Comparison of ENCODE assay signal across 16 cellular contexts in the genomic region with DNA sequence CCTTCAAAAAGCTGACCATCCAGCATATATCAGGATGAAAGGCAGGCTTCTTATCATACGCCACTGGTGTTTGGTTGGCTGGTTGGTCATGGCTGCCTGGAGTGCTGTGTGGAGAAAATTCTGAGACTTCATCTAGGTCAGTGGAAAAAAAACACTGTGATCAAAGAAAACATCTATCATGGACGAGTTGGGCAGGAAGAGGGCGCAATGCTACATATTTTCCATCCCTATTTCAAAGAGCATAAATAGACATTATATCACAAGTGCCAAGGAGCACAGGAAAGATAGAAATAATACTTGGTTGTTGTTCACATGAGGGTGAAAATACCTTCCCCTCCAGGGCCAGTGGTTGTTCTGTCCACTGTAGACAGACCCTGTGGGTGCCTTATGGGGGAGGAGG.
"Had no signal": no experiment of that assay in that cellular context is flagged by ENCODE, and none has a peak within 500 bp of the region (broad histone marks: within the 10 kb centered on the region; RNA-seq: fewer than 3 reads in every experiment).

No MANE protein-coding gene starts in this region.

- H3K79me2 ChIP-seq: parathyroid adenoma had no signal

- H3K36me3 ChIP-seq: lower lobe of right lung, right atrium auricular region, transverse colon had no signal

- H2AFZ ChIP-seq: parathyroid adenoma had no signal

- H3K4me3 ChIP-seq: lower lobe of right lung, right atrium auricular region, transverse colon had no signal

- H3K4me1 ChIP-seq: lower lobe of right lung, parathyroid adenoma, right atrium auricular region, transverse colon had no signal

- ATAC-seq: left cardiac atrium; lower lobe of right lung; stimulated activated memory B cell treated with anti-CD40 and anti-IgM and Interleukin-4, amounts not matched to agents 10 μg/mL and 1 μg/mL and 100 μg/mL, for 72 hours had no signal

- DNase-seq: activated CD4-positive, alpha-beta T cell treated with anti-CD3 and anti-CD28 coated beads, Interleukin-2, amount 50 U/mL, for 1 hour; activated naive CD4-positive, alpha-beta T cell treated with anti-CD3 and anti-CD28 coated beads, Interleukin-2, amount 50 U/mL, for 16 hours; amniotic stem cell; dermis blood vessel endothelial cell; endodermal cell; glutamatergic neuron; immature natural killer cell; left cardiac atrium; lower lobe of right lung; stimulated activated CD4-positive, alpha-beta T cell treated with anti-CD3 and anti-CD28 coated beads, Interleukin-1b, Interleukin-23, amount 100 ng/mL, for 48 hours; substantia nigra; T-helper 2 cell; transverse colon had no signal

- H3K27me3 ChIP-seq: right atrium auricular region, transverse colon had no signal

- H3K9me3 ChIP-seq: lower lobe of right lung, right atrium auricular region, transverse colon had no signal

- H3K9ac ChIP-seq: parathyroid adenoma had no signal

- H3K27ac ChIP-seq: lower lobe of right lung, parathyroid adenoma, right atrium auricular region, transverse colon had no signal
